ENCODE assay signal across 1 cellular context in the genomic region with DNA sequence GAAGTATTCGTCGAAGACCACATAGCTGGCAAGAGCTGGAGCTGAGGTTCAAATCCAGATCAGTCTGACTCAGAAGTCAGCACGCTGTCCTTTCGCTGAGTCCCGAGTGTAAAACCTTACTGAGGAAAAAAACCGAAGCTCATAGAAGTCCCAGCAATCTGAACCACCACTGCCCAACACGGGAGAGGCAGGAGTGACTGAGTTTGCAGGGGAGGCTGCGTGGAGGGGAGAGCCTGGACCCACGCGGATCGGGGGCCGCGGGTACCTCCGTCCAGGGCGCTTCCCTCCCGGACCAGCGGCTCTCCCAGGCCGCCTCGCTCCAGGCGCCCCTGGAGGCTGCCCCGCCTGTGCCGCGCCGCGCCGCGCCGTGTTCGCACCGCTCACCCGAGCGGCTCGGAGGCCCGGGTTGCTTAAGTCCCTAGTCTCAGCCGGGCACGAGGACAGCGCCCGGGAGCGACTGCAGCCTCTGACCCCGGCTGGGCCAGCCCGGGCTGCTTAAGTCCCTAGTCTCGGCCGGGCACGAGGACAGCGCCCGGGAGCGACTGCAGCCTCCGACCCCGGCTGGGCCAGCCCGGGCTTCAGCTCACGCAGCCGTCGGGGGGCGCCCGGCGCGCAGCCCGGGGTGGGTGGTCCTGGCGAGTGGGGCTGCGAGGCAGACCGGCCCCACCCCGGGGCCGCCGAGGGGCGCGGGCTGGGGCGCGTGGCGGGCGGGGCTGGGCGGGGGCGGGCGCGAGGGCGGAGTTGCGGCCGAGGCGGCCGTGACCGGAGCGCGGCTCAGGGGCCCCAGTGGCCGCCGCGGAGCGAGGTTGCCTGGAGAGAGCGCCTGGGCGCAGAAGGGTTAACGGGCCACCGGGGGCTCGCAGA.
TF ChIP-seq lines count a peak whose summit lies in the region.

Gene ADAMTSL4 (plus strand): TSS at position 777 of the 864 bp plus-strand sequence. CDS start 2,881 bp downstream, outside the sequence.

TF ChIP-seq in HepG2, 621 proteins besides CTCF, POLR2A, EP300 and RAD21 (continued from another document and continues in another):
- TF ChIP-seq ZNF142 (CRISPR knock-in tag; IDR thresholded peaks at IDR 0.05) (peak; percentile 25; the same call in 1 of the 2 replicates), SALL1 (CRISPR knock-in tag; IDR thresholded peaks at IDR 0.05) (peak; percentile 44; the same call in 1 of the 2 replicates), HDAC1 (CRISPR knock-in tag; IDR thresholded peaks at IDR 0.05) (0 out of 2 replicates have a peak, but pooled peaks have one; percentile 14), FOSL2 (CRISPR knock-in tag; IDR thresholded peaks at IDR 0.05) (no peak), ZNF232 (CRISPR knock-in tag; IDR thresholded peaks at IDR 0.05; ENCODE audit: borderline replicate concordance) (peak; percentile 29; the same call in 1 of the 2 replicates), ZNF281 (CRISPR knock-in tag; IDR thresholded peaks at IDR 0.05; ENCODE audit: borderline replicate concordance) (no peak), MED8 (CRISPR knock-in tag; IDR thresholded peaks at IDR 0.05; ENCODE audit: insufficient replicate concordance) (peak; percentile 34), ZNF138 (CRISPR knock-in tag; IDR thresholded peaks at IDR 0.05; ENCODE audit: low read depth) (no peak), YEATS4 (CRISPR knock-in tag; IDR thresholded peaks at IDR 0.05; ENCODE audit: borderline replicate concordance) (peak; percentile 67; the same call in 1 of the 2 replicates), TEAD3 (CRISPR knock-in tag; optimal IDR thresholded peaks at IDR 0.05; ENCODE audit: borderline replicate concordance) (peak; percentile 11), RNF2 (conservative IDR thresholded peaks at IDR 0.05; ENCODE audit: low read depth) (peak; percentile 56; the same call in 1 of the 2 replicates), ZNF441 (CRISPR knock-in tag; IDR thresholded peaks at IDR 0.05; ENCODE audit: borderline replicate concordance) (0 out of 2 replicates have a peak, but pooled peaks have one; percentile 27), HOXA3 (CRISPR knock-in tag; IDR thresholded peaks at IDR 0.05) (peak; percentile 69)
- TF ChIP-seq, protein P1, sequence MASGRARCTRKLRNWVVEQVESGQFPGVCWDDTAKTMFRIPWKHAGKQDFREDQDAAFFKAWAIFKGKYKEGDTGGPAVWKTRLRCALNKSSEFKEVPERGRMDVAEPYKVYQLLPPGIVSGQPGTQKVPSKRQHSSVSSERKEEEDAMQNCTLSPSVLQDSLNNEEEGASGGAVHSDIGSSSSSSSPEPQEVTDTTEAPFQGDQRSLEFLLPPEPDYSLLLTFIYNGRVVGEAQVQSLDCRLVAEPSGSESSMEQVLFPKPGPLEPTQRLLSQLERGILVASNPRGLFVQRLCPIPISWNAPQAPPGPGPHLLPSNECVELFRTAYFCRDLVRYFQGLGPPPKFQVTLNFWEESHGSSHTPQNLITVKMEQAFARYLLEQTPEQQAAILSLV (CRISPR knock-in tag; IDR thresholded peaks at IDR 0.05; ENCODE audit: borderline replicate concordance): no peak
- TF ChIP-seq, protein P2, sequence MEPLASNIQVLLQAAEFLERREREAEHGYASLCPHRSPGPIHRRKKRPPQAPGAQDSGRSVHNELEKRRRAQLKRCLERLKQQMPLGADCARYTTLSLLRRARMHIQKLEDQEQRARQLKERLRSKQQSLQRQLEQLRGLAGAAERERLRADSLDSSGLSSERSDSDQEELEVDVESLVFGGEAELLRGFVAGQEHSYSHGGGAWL (CRISPR knock-in tag; IDR thresholded peaks at IDR 0.05): 0 out of 2 replicates have a peak, but pooled peaks have one; percentile 58
- TF ChIP-seq, protein P3, sequence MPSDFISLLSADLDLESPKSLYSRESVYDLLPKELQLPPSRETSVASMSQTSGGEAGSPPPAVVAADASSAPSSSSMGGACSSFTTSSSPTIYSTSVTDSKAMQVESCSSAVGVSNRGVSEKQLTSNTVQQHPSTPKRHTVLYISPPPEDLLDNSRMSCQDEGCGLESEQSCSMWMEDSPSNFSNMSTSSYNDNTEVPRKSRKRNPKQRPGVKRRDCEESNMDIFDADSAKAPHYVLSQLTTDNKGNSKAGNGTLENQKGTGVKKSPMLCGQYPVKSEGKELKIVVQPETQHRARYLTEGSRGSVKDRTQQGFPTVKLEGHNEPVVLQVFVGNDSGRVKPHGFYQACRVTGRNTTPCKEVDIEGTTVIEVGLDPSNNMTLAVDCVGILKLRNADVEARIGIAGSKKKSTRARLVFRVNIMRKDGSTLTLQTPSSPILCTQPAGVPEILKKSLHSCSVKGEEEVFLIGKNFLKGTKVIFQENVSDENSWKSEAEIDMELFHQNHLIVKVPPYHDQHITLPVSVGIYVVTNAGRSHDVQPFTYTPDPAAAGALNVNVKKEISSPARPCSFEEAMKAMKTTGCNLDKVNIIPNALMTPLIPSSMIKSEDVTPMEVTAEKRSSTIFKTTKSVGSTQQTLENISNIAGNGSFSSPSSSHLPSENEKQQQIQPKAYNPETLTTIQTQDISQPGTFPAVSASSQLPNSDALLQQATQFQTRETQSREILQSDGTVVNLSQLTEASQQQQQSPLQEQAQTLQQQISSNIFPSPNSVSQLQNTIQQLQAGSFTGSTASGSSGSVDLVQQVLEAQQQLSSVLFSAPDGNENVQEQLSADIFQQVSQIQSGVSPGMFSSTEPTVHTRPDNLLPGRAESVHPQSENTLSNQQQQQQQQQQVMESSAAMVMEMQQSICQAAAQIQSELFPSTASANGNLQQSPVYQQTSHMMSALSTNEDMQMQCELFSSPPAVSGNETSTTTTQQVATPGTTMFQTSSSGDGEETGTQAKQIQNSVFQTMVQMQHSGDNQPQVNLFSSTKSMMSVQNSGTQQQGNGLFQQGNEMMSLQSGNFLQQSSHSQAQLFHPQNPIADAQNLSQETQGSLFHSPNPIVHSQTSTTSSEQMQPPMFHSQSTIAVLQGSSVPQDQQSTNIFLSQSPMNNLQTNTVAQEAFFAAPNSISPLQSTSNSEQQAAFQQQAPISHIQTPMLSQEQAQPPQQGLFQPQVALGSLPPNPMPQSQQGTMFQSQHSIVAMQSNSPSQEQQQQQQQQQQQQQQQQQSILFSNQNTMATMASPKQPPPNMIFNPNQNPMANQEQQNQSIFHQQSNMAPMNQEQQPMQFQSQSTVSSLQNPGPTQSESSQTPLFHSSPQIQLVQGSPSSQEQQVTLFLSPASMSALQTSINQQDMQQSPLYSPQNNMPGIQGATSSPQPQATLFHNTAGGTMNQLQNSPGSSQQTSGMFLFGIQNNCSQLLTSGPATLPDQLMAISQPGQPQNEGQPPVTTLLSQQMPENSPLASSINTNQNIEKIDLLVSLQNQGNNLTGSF (CRISPR knock-in tag; IDR thresholded peaks at IDR 0.05): no peak
- TF ChIP-seq, protein P4, sequence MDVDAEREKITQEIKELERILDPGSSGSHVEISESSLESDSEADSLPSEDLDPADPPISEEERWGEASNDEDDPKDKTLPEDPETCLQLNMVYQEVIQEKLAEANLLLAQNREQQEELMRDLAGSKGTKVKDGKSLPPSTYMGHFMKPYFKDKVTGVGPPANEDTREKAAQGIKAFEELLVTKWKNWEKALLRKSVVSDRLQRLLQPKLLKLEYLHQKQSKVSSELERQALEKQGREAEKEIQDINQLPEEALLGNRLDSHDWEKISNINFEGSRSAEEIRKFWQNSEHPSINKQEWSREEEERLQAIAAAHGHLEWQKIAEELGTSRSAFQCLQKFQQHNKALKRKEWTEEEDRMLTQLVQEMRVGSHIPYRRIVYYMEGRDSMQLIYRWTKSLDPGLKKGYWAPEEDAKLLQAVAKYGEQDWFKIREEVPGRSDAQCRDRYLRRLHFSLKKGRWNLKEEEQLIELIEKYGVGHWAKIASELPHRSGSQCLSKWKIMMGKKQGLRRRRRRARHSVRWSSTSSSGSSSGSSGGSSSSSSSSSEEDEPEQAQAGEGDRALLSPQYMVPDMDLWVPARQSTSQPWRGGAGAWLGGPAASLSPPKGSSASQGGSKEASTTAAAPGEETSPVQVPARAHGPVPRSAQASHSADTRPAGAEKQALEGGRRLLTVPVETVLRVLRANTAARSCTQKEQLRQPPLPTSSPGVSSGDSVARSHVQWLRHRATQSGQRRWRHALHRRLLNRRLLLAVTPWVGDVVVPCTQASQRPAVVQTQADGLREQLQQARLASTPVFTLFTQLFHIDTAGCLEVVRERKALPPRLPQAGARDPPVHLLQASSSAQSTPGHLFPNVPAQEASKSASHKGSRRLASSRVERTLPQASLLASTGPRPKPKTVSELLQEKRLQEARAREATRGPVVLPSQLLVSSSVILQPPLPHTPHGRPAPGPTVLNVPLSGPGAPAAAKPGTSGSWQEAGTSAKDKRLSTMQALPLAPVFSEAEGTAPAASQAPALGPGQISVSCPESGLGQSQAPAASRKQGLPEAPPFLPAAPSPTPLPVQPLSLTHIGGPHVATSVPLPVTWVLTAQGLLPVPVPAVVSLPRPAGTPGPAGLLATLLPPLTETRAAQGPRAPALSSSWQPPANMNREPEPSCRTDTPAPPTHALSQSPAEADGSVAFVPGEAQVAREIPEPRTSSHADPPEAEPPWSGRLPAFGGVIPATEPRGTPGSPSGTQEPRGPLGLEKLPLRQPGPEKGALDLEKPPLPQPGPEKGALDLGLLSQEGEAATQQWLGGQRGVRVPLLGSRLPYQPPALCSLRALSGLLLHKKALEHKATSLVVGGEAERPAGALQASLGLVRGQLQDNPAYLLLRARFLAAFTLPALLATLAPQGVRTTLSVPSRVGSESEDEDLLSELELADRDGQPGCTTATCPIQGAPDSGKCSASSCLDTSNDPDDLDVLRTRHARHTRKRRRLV (CRISPR knock-in tag; IDR thresholded peaks at IDR 0.05): no peak
- TF ChIP-seq, protein P5, sequence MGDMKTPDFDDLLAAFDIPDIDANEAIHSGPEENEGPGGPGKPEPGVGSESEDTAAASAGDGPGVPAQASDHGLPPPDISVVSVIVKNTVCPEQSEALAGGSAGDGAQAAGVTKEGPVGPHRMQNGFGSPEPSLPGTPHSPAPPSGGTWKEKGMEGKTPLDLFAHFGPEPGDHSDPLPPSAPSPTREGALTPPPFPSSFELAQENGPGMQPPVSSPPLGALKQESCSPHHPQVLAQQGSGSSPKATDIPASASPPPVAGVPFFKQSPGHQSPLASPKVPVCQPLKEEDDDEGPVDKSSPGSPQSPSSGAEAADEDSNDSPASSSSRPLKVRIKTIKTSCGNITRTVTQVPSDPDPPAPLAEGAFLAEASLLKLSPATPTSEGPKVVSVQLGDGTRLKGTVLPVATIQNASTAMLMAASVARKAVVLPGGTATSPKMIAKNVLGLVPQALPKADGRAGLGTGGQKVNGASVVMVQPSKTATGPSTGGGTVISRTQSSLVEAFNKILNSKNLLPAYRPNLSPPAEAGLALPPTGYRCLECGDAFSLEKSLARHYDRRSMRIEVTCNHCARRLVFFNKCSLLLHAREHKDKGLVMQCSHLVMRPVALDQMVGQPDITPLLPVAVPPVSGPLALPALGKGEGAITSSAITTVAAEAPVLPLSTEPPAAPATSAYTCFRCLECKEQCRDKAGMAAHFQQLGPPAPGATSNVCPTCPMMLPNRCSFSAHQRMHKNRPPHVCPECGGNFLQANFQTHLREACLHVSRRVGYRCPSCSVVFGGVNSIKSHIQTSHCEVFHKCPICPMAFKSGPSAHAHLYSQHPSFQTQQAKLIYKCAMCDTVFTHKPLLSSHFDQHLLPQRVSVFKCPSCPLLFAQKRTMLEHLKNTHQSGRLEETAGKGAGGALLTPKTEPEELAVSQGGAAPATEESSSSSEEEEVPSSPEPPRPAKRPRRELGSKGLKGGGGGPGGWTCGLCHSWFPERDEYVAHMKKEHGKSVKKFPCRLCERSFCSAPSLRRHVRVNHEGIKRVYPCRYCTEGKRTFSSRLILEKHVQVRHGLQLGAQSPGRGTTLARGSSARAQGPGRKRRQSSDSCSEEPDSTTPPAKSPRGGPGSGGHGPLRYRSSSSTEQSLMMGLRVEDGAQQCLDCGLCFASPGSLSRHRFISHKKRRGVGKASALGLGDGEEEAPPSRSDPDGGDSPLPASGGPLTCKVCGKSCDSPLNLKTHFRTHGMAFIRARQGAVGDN (CRISPR knock-in tag; IDR thresholded peaks at IDR 0.05): peak; percentile 86
